1 cellular context compared by ENCODE assay signal in genomic region chr16:23865853-23866252, GRCh38.
TF ChIP-seq lines count a peak whose summit lies in the region.

No MANE protein-coding gene starts in this region.

TF ChIP-seq in GM23338, 12 proteins besides CTCF, POLR2A, EP300 and RAD21 (continued from another document):
- TF ChIP-seq ZNF462 (CRISPR knock-in tag; IDR thresholded peaks at IDR 0.05): no peak
